8 cellular contexts compared by ENCODE assay signal in the genomic region with DNA sequence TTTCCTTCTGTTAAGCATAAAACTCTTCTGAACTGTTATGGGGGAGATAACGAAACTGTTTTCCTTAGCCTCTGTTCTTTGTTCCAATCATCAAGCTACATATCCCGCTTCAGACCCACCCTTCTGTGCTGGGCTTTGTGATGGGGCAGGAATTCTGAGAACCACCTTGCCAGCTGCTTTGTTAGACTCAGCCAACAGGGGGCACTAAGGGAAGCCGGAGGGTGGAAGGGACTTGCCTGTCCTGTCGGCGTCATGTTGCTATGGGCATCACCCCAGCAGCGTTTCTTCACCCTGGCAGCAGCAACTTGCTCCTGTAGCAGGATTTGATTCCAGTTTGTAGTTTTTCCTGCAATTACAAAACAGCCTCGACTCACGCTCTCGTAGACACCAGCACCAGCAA.
A peak's percentile ranks its signal among the peaks of the same experiment; 100 is the strongest.
DNase-seq lines count a peak whose midpoint lies in the region; ATAC-seq, FAIRE-seq and TF ChIP-seq lines count a peak whose summit lies in the region.

No MANE protein-coding gene starts in this region.

- H4K20me1 ChIP-seq in K562 (replicated peaks; ENCODE audit: control insufficient read depth, insufficient read depth, low read length), result no peaks in the 10 kb centered on the region

- CTCF ChIA-PET in K562 (lab: Yijun Ruan, JAX; ENCODE audit: low intra/inter-chr PET ratio), result interaction anchor here (0.9 kb wide), 1 partner anchor 252 kb away, joined by 4 read pairs; no protein-coding TSS in a partner anchor

- no peaks in the 10 kb centered on the region for H3K36me3 ChIP-seq in K562 (ENCODE audit: control insufficient read depth, insufficient read depth, low read length)
- H3K36me3 ChIP-seq in muscle layer of duodenum (ENCODE audit: control insufficient read depth in 1 of 2, insufficient read depth in 2 of 2, low read length in 2 of 2), result no peaks in the 10 kb centered on the region

- DNase-seq in DMS153 treated with DMSO at 0.1 percent for 48 hours (lab: John Stamatoyannopoulos, UW; ENCODE audit: unreplicated experiment) (peak; percentile 2), DMS153 (lab: John Stamatoyannopoulos, UW) (no peak), MV-4-11 (lab: John Stamatoyannopoulos, UW) (peak; percentile 8), K562 (ENCODE audit: extremely low read depth in 1 of 4, low spot score in 3 of 4) (peak in 2 of 4 experiments; percentile 6 to 21), NCI-H2081 treated with DMSO at 0.1 percent for 48 hours (lab: John Stamatoyannopoulos, UW) (no peak), NCI-H510A (lab: John Stamatoyannopoulos, UW) (no peak)

- no peak for FAIRE-seq in K562 (lab: Jason Lieb, UNC)

- H3K27me3 ChIP-seq in K562 (ENCODE audit: control insufficient read depth in 2 of 2, insufficient read depth in 2 of 2, low read length in 2 of 2), result no peaks in the 10 kb centered on the region
- H3K27me3 ChIP-seq in muscle layer of duodenum (ENCODE audit: low read depth, low read length), result no peaks in the 10 kb centered on the region

- intact Hi-C loops in K562 (cut with micrococcal nuclease), result no loop called here

- WGBS in K562 (ENCODE audit: insufficient coverage, low coverage, missing lambda C conversion rate), result 0% methylated on average over 3 of the region's 9 CpGs

- no TSS peak for BruUV-seq in K562 (replicated peaks; lab: Mats Ljungman, UMichigan)

- H3K4me1 ChIP-seq in K562 (replicated peaks in 1 of 2; ENCODE audit: control insufficient read depth in 2 of 2, insufficient read depth in 2 of 2, low read length in 2 of 2) (no peaks in the 10 kb centered on the region), muscle layer of duodenum (ENCODE audit: control insufficient read depth in 1 of 2, insufficient read depth in 2 of 2, low read length in 2 of 2) (peaks cover 0 to 8% of the 10 kb centered on the region in 2 donors)

- H3K27ac ChIP-seq in K562 (ENCODE audit: extremely low read depth, low read depth, low read length), result no peak overlapping the region
- no peak overlapping the region for H3K27ac ChIP-seq in muscle layer of duodenum (ENCODE audit: low read length)

- H3K9ac ChIP-seq in K562 (ENCODE audit: insufficient read depth in 1 of 2, low read depth in 2 of 2, low read length in 2 of 2), result no peak overlapping the region

- H3K9me1 ChIP-seq in K562 (ENCODE audit: control insufficient read depth, insufficient read depth, low read length), result no peaks in the 10 kb centered on the region

- H3K4me3 ChIP-seq in K562 (no peak overlapping the region), muscle layer of duodenum (ENCODE audit: low read depth in 1 of 2, low read length in 2 of 2) (peak overlapping the region; percentile 18 to 46)

- POLR2A ChIA-PET in K562 (lab: Yijun Ruan, JAX), result no interaction called here

- peak; percentile 76 for ATAC-seq in GM21717 (IDR thresholded peaks at IDR 0.05; ENCODE audit: unreplicated experiment)
- peak; percentile 63; the same call in 2 of the 3 replicates for ATAC-seq in K562

- no peak for TF ChIP-seq POLR2A in K562 (conservative IDR thresholded peaks at IDR 0.05)

- TF ChIP-seq EP300 in K562 (IDR thresholded peaks at IDR 0.05; ENCODE audit: low read length), result no peak

- H2AFZ ChIP-seq in K562 (ENCODE audit: low read depth, low read length), result no peak overlapping the region

- H3K9me3 ChIP-seq in K562 (replicated peaks; ENCODE audit: control insufficient read depth, insufficient read depth, low read depth, low read length), result no peaks in the 10 kb centered on the region
- no peaks in the 10 kb centered on the region for H3K9me3 ChIP-seq in muscle layer of duodenum (ENCODE audit: control insufficient read depth in 1 of 2, low read length in 2 of 2)

- peak; percentile 31 to 48 (median 35); a peak in 5 of 6 replicates for TF ChIP-seq CTCF in K562 (IDR thresholded peaks at IDR 0.05 in 2 of 3, conservative IDR thresholded peaks at IDR 0.05 in 1 of 3; ENCODE audit: insufficient read depth in 2 of 3, low read depth in 1 of 3, low read length in 3 of 3)

- no peaks in the 10 kb centered on the region for H3K79me2 ChIP-seq in K562 (ENCODE audit: control insufficient read depth, insufficient read depth, low read length)

- in situ Hi-C loops in K562 (cut with MboI), result no loop called here

- peak in 1 of 2 experiments; percentile 33; a peak in 2 of 4 replicates for TF ChIP-seq RAD21 in K562 (CRISPR knock-in tag; conservative IDR thresholded peaks at IDR 0.05 in 1 of 2, IDR thresholded peaks at IDR 0.05 in 1 of 2)

- no peak overlapping the region for H3K4me2 ChIP-seq in K562 (ENCODE audit: insufficient read depth, low read length)

TF ChIP-seq in K562, 482 proteins besides CTCF, POLR2A, EP300 and RAD21:
- TF ChIP-seq RFX1 (IDR thresholded peaks at IDR 0.05) (peak; percentile 28; the same call in 1 of the 2 replicates), SMC3 (conservative IDR thresholded peaks at IDR 0.05; ENCODE audit: insufficient read depth, low read depth, low read length) (0 out of 2 replicates have a peak, but pooled peaks have one; percentile 5), NUFIP1 (IDR thresholded peaks at IDR 0.05; ENCODE audit: partially characterized antibody) (no peak)
- TF ChIP-seq, protein P1, sequence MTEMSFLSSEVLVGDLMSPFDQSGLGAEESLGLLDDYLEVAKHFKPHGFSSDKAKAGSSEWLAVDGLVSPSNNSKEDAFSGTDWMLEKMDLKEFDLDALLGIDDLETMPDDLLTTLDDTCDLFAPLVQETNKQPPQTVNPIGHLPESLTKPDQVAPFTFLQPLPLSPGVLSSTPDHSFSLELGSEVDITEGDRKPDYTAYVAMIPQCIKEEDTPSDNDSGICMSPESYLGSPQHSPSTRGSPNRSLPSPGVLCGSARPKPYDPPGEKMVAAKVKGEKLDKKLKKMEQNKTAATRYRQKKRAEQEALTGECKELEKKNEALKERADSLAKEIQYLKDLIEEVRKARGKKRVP (CRISPR knock-in tag; IDR thresholded peaks at IDR 0.05), result no peak
TF ChIP-seq in K562: peak in this region for 2.

Comparison
In these comparisons a context has a peak if more than half of its experiments do, and no peak if none do; other contexts are left out.
1. DNase-seq: peak in DMS153 treated with DMSO at 0.1 percent for 48 hours (single experiment) and MV-4-11 (single experiment); none in DMS153 (single experiment), NCI-H2081 treated with DMSO at 0.1 percent for 48 hours (single experiment) and NCI-H510A (single experiment).